In the genomic region with DNA sequence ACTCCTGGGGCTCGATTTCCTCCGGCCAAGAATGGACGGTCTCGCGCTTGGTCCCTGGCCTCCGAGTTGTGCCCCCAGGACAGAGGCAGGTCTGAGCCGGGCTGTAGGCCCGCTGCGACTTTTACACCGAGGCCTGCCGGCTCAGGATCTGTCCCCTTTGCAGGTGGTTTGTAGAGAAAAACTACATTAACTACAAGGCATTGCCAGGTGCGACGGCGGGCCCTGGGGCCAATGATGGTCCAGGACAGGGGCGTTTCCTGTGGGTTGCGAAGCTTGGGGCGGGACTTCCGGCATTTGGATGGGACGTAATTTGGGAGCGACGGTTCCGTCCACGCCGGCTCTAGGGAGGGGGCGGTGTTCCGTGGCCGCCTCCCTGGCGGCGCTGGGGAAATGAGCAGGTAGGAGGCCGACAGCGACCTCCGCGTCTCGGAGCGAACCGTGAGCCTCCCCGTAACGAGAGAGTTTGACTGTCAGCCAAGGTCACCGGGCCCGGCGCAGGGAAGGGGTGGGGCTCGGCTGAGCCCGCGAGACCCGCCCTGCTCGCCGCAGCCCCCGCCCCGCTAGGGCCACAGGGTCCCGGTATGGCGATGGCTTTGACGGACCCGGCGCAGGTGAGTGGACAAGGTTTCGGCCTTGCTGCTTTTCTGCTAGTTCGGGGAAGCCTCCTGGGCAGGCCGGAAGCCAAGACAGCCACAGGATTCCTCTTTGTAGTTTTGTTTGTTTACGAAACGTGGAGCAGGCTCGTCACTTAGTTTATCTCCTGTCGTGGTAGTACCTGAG, we compare ENCODE assay signal across 8 cellular contexts. TPM values are rescaled to one million over a fixed set of nuclear protein-coding genes. Genes with fewer than 3 reads are reported as not detected.
A peak's percentile ranks its signal among the peaks of the same experiment; 100 is the strongest.
DNase-seq lines count a peak whose midpoint lies in the region; ATAC-seq and TF ChIP-seq lines count a peak whose summit lies in the region.

ZNF805 (plus strand) TSS at position 322 of the 780 bp plus-strand sequence; CDS start at position 582, 260 bp downstream.

- H3K9me3 Mint-ChIP-seq in CD4-positive, alpha-beta T cell = peaks cover 2% of the 10 kb centered on the region
- H3K9me3 Mint-ChIP-seq in activated CD4-positive, alpha-beta memory T cell treated with anti-CD3 and anti-CD28 coated beads for 36 hours = peaks cover 2% of the 10 kb centered on the region

- H3K9me3 ChIP-seq in CD4-positive, alpha-beta T cell (ENCODE audit: control insufficient read depth, low read length) = no peaks in the 10 kb centered on the region
- no peaks in the 10 kb centered on the region for H3K9me3 ChIP-seq in liver (ENCODE audit: control insufficient read depth in 4 of 4, low read length in 3 of 4)

- H3K4me1 ChIP-seq in liver (ENCODE audit: control insufficient read depth in 4 of 4, insufficient read depth in 4 of 4, low read length in 3 of 4) = peaks cover 2 to 17% (median 15%) of the 10 kb centered on the region in 4 donors

- H3K4me3 Mint-ChIP-seq in CD4-positive, alpha-beta T cell = peak within 1 kb of the TSS; percentile 93
- H3K4me3 Mint-ChIP-seq in activated CD4-positive, alpha-beta memory T cell treated with anti-CD3 and anti-CD28 coated beads for 36 hours = peak within 1 kb of the TSS; percentile 90

- H3K36me3 ChIP-seq in liver (ENCODE audit: control insufficient read depth in 4 of 4, insufficient read depth in 3 of 4, low read depth in 1 of 4, low read length in 3 of 4) = peaks cover 0 to 15% (median 9%) of the 10 kb centered on the region in 4 donors

- H3K27me3 ChIP-seq in CD4-positive, alpha-beta T cell (ENCODE audit: control insufficient read depth, insufficient read depth, low read length) = no peaks in the 10 kb centered on the region
- H3K27me3 ChIP-seq in dorsolateral prefrontal cortex (no peaks in the 10 kb centered on the region), liver (ENCODE audit: control insufficient read depth in 4 of 4, insufficient read depth in 4 of 4, low read length in 3 of 4) (no peaks in the 10 kb centered on the region)

- WGBS in liver = under 1% methylated on average over 61 of the region's 61 CpGs

- peak; percentile 94 to 97 (median 96) for DNase-seq in CD4-positive, alpha-beta T cell
- DNase-seq in NCI-H82 (lab: John Stamatoyannopoulos, UW) (peak; percentile 96), dorsolateral prefrontal cortex (peak; percentile 89 to 97 (median 96))
- DNase-seq in activated CD4-positive, alpha-beta memory T cell treated with anti-CD3 and anti-CD28 coated beads for 36 hours = peak; percentile 97
- peak; percentile 96 for DNase-seq in stimulated activated CD4-positive, alpha-beta T cell treated with anti-CD3 and anti-CD28 coated beads, Interleukin-4, amount 100 ng/mL, for 1 hour

- H3K4me3 ChIP-seq in dorsolateral prefrontal cortex (peak within 1 kb of the TSS; percentile 69 to 100 (median 95)), liver (ENCODE audit: low read depth in 1 of 3, low read length in 3 of 3) (peak within 1 kb of the TSS; percentile 72 to 99 (median 91))

- H3K9ac ChIP-seq in liver (ENCODE audit: low read depth in 1 of 2, low read length in 2 of 2) = peak within 1 kb of the TSS; percentile 81 to 93

- H3K4me1 Mint-ChIP-seq in CD4-positive, alpha-beta T cell (ENCODE audit: low read depth) = peaks cover 40% of the 10 kb centered on the region
- peaks cover 24% of the 10 kb centered on the region for H3K4me1 Mint-ChIP-seq in activated CD4-positive, alpha-beta memory T cell treated with anti-CD3 and anti-CD28 coated beads for 36 hours (ENCODE audit: low read depth)

- H3K27ac ChIP-seq in CD4-positive, alpha-beta T cell (ENCODE audit: low read depth, low read length) = peak within 1 kb of the TSS; percentile 89
- H3K27ac ChIP-seq in dorsolateral prefrontal cortex = peak within 1 kb of the TSS in 57 of 59 donors; percentile 18 to 96 (median 86)
- H3K27ac ChIP-seq in liver (ENCODE audit: low read depth in 1 of 2, low read length in 2 of 2) = peak within 1 kb of the TSS; percentile 79 to 92

- peak; percentile 88 for ATAC-seq in CD4-positive, alpha-beta T cell (ENCODE audit: poor library complexity)
- ATAC-seq in GM19438 (IDR thresholded peaks at IDR 0.05; ENCODE audit: low read depth, unreplicated experiment) = peak; percentile 86
- ATAC-seq in HG03575 (IDR thresholded peaks at IDR 0.05; ENCODE audit: extremely low read depth, insufficient number of reproducible peaks, low FRiP score, unreplicated experiment) = peak; percentile 57

- POLR2A ChIA-PET in CD4-positive, alpha-beta T cell (lab: Charles Lee) = interaction anchor here (0.5 to 1.6 kb wide), 16 partner anchors 38 to 1303 kb away, joined by 3 to 7 read pairs (median 3); partner anchors contain the start of genes TRAPPC2B, ZNF264, ZNF274 and ZNF304
- POLR2A ChIA-PET in activated CD4-positive, alpha-beta memory T cell treated with anti-CD3 and anti-CD28 coated beads for 36 hours (lab: Charles Lee) = interaction anchor here (0.5 to 1.7 kb wide), 3 partner anchors 12 to 218 kb away, joined by 3 to 6 read pairs (median 3); partner anchors contain the start of gene ZNF264

- peak within 1 kb of the TSS; percentile 92 for H3K27ac Mint-ChIP-seq in CD4-positive, alpha-beta T cell
- H3K27ac Mint-ChIP-seq in activated CD4-positive, alpha-beta memory T cell treated with anti-CD3 and anti-CD28 coated beads for 36 hours = peak within 1 kb of the TSS; percentile 89

- TF ChIP-seq RAD21 in liver (IDR thresholded peaks at IDR 0.05) = peak; percentile 16 to 39

- no peaks in the 10 kb centered on the region for H3K27me3 Mint-ChIP-seq in CD4-positive, alpha-beta T cell
- H3K27me3 Mint-ChIP-seq in activated CD4-positive, alpha-beta memory T cell treated with anti-CD3 and anti-CD28 coated beads for 36 hours = no peaks in the 10 kb centered on the region

- H3K36me3 Mint-ChIP-seq in CD4-positive, alpha-beta T cell (ENCODE audit: low read depth) = peaks cover 54% of the 10 kb centered on the region
- peaks cover 24% of the 10 kb centered on the region for H3K36me3 Mint-ChIP-seq in activated CD4-positive, alpha-beta memory T cell treated with anti-CD3 and anti-CD28 coated beads for 36 hours

- TF ChIP-seq CTCF in CD4-positive, alpha-beta T cell (IDR thresholded peaks at IDR 0.05) = no peak
- TF ChIP-seq CTCF in dorsolateral prefrontal cortex (IDR thresholded peaks at IDR 0.05 in 54 of 56, conservative IDR thresholded peaks at IDR 0.05 in 2 of 56; ENCODE audit: low read depth in 1 of 56, partially characterized antibody in 56 of 56) = peak in 45 of 56 donors; percentile 9 to 56 (median 35)
- TF ChIP-seq CTCF in liver (IDR thresholded peaks at IDR 0.05; ENCODE audit: low read depth, low read length, missing input control) = no peak

- CTCF ChIA-PET in CD4-positive, alpha-beta T cell (lab: Charles Lee) = no interaction called here
- CTCF ChIA-PET in activated CD4-positive, alpha-beta memory T cell treated with anti-CD3 and anti-CD28 coated beads for 36 hours (lab: Charles Lee) = interaction anchor here (1.1 kb wide), 1 partner anchor 30 kb away, joined by 3 read pairs; no protein-coding TSS in a partner anchor

- intact Hi-C loops in CD4-positive, alpha-beta T cell (cut with DNase I, micrococcal nuclease) = loop anchor here (1.0 to 5.0 kb wide), 9 partner anchors 40 to 194 kb away; partner anchors contain the start of genes TRAPPC2B (in 2 of the 2), ZNF264 (in 2 of the 2), ZNF304 (in 2 of the 2) and ZNF460 (in 2 of the 2)
- intact Hi-C loops in activated CD4-positive, alpha-beta memory T cell treated with anti-CD3 and anti-CD28 coated beads for 36 hours (cut with micrococcal nuclease) = loop anchor here (1.0 kb wide), 5 partner anchors 39 to 338 kb away; partner anchors contain the start of genes ZNF264, ZNF304, ZNF416 and ZNF548
- intact Hi-C loops in dorsolateral prefrontal cortex (cut with DNase I) = loop anchor here (1.0 to 5.0 kb wide), 4 partner anchors 40 to 50 kb away; partner anchors contain the start of genes ZNF264 (in 2 of the 2) and ZNF460 (in 2 of the 2)

TF ChIP-seq in liver, 16 proteins besides CTCF, POLR2A, EP300 and RAD21 (continues in another document):
- peak; percentile 93 to 99 for TF ChIP-seq GABPA (IDR thresholded peaks at IDR 0.05 in 1 of 2, conservative IDR thresholded peaks at IDR 0.05 in 1 of 2)
- TF ChIP-seq ATF3 (IDR thresholded peaks at IDR 0.05) = no peak
- TF ChIP-seq, protein P1, sequence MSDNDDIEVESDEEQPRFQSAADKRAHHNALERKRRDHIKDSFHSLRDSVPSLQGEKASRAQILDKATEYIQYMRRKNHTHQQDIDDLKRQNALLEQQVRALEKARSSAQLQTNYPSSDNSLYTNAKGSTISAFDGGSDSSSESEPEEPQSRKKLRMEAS (IDR thresholded peaks at IDR 0.05) = peak; percentile 95
- TF ChIP-seq TAF1 (conservative IDR thresholded peaks at IDR 0.05) = peak; percentile 73
- peak; percentile 33 for TF ChIP-seq NR2F2 (IDR thresholded peaks at IDR 0.05)
- TF ChIP-seq REST (IDR thresholded peaks at IDR 0.05) = peak; percentile 16

RNA-seq across cellular contexts. Expression of gene ZNF805, which starts in this region (rescaled TPM):
- total RNA-seq in CD4-positive, alpha-beta T cell = 10 to 100 TPM; 33.1 to 33.7 TPM
- total RNA-seq in activated CD4-positive, alpha-beta memory T cell treated with anti-CD3 and anti-CD28 coated beads for 36 hours = 1 to 10 TPM; 6.9 to 7.0 TPM
- 10 to 100 TPM; 13.8 to 22.6 (median 17.4) TPM for total RNA-seq in dorsolateral prefrontal cortex
- total RNA-seq in liver = 10 to 100 TPM; 13.4 to 13.9 TPM
- under 1 TPM; 0.75 to 0.86 TPM for polyA plus RNA-seq in liver

Comparison
In these comparisons a context has a peak if more than half of its experiments do, and no peak if none do; other contexts are left out.
1. Peak in every context shown above with its lines: DNase-seq, ATAC-seq, H3K4me3 ChIP-seq and H3K27ac ChIP-seq.
2. CTCF ChIP-seq: peak in dorsolateral prefrontal cortex (45 of 56); none in CD4-positive, alpha-beta T cell (single experiment) and liver (single experiment).